In the genomic region with DNA sequence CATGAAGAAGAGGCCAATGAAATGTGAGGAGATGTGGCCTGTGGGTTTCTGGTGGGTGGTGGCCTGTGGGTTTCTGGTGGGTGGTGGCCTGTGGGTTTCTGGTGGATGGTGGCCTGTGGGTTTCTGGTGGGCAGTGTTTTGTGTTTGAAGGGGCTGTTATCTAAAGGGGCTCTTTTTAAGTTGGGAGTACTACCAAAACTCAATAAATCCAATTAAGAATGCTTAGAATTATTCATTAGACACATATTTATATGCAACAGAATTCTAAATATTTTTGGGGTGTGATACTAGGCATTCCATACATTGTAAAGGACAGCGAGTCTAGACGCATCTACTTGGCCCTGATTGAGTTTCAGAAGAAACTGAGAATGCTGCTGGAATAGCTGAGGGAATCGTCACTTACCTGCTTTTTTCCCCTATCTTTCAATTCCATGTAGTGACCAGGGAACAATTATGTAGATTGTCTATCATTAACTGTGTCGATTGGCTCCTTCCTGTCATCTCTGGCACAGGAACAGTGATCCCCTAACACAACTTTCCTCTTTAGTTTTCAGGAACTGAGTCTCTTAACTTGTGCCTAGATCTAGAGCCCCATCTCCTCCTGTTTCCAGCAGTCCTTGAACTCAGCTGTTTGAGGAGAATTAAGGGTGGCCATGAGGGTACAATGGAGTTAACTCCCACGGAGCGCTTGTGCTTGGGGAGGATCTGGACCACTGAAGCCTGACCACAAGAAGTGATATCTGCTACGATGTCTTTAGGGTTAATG, we compare ENCODE assay signal across 28 cellular contexts.
"Had no signal": no experiment of that assay in that cellular context is flagged by ENCODE, and none has a peak within 500 bp of the region (broad histone marks: within the 10 kb centered on the region; RNA-seq: fewer than 3 reads in every experiment).

No MANE protein-coding gene starts in this region.

- DNase-seq: activated CD4-positive, alpha-beta memory T cell treated with anti-CD3 and anti-CD28 coated beads for 36 hours; activated CD4-positive, alpha-beta T cell treated with anti-CD3 and anti-CD28 coated beads for 1 hour; activated CD4-positive, alpha-beta T cell treated with anti-CD3 and anti-CD28 coated beads, Interleukin-2, amount 10 ng/mL, durations not matched to agents 24 days and 14 days; activated CD8-positive, alpha-beta memory T cell treated with anti-CD3 and anti-CD28 coated beads for 24 hours; activated gamma-delta T cell; activated naive CD4-positive, alpha-beta T cell treated with anti-CD3 and anti-CD28 coated beads for 36 hours; activated T-cell treated with anti-CD3 and anti-CD28 coated beads, Interleukin-2, amount 50 U/mL, for 48 hours; amygdala; cerebellar nuclear complex; MM.1S; NCI-H1105; NCI-H1436; NCI-H1694 treated with DMSO at 0.1 percent for 48 hours; NCI-H2081; NCI-H446 treated with DMSO at 0.1 percent for 48 hours; NCI-H526; NCI-H774; NK-92 treated with Interleukin-12 subunit alpha and Interleukin-12 subunit beta, amount 100 ng/mL, for 24 hours; OCI-M1; Peyer's patch; SHP77; SW 1271 had no signal

- H3K4me1 Mint-ChIP-seq: activated T-helper 17 cell treated with anti-CD3 and anti-CD28 coated beads, Interleukin-2, amount 50 U/mL, for 72 hours; brain had no signal

- H3K4me3 ChIP-seq: Peyer's patch, SJSA1 had no signal

- H3K4me1 ChIP-seq: SJSA1 had no signal

- ATAC-seq: activated T-helper 17 cell treated with anti-CD3 and anti-CD28 coated beads, Interleukin-2, amount 50 U/mL, for 72 hours; SK-N-SH treated with all-trans-retinoic acid at 6 μM for 48 hours had no signal

- H3K27me3 Mint-ChIP-seq: activated naive CD8-positive, alpha-beta T cell had no signal

- H3K36me3 Mint-ChIP-seq: activated CD4-positive, alpha-beta memory T cell treated with anti-CD3 and anti-CD28 coated beads for 36 hours; activated naive CD8-positive, alpha-beta T cell; brain had no signal

- H3K9me3 ChIP-seq: Peyer's patch, SJSA1 had no signal

- H3K27ac Mint-ChIP-seq: activated CD4-positive, alpha-beta memory T cell treated with anti-CD3 and anti-CD28 coated beads for 36 hours; activated CD4-positive, alpha-beta T cell treated with anti-CD3 and anti-CD28 coated beads, Interleukin-2, amount 10 ng/mL, durations not matched to agents 24 days and 14 days; activated naive CD4-positive, alpha-beta T cell treated with anti-CD3 and anti-CD28 coated beads for 36 hours; activated naive CD8-positive, alpha-beta T cell; activated T-helper 17 cell treated with anti-CD3 and anti-CD28 coated beads, Interleukin-2, amount 50 U/mL, for 72 hours; brain; T-helper 1 cell treated with Interleukin-12 subunit alpha and Interleukin-12 subunit beta and Interleukin-4 antibody, amounts not matched to agents 30 μg/mL and 1 μg/mL, for 36 hours had no signal

- H3K27ac ChIP-seq: Peyer's patch, SJSA1 had no signal

- H3K9me3 Mint-ChIP-seq: activated CD4-positive, alpha-beta memory T cell treated with anti-CD3 and anti-CD28 coated beads for 36 hours; activated CD4-positive, alpha-beta T cell treated with anti-CD3 and anti-CD28 coated beads, Interleukin-2, amount 10 ng/mL, durations not matched to agents 24 days and 14 days; activated naive CD4-positive, alpha-beta T cell treated with anti-CD3 and anti-CD28 coated beads for 36 hours; activated T-helper 17 cell treated with anti-CD3 and anti-CD28 coated beads, Interleukin-2, amount 50 U/mL, for 72 hours; brain; T-helper 1 cell treated with Interleukin-12 subunit alpha and Interleukin-12 subunit beta and Interleukin-4 antibody, amounts not matched to agents 30 μg/mL and 1 μg/mL, for 36 hours had no signal

- H3K36me3 ChIP-seq: Peyer's patch, SJSA1 had no signal

- H3K27me3 ChIP-seq: Peyer's patch had no signal

- H3K4me3 Mint-ChIP-seq: activated CD4-positive, alpha-beta memory T cell treated with anti-CD3 and anti-CD28 coated beads for 36 hours; activated CD4-positive, alpha-beta T cell treated with anti-CD3 and anti-CD28 coated beads, Interleukin-2, amount 10 ng/mL, durations not matched to agents 24 days and 14 days; activated naive CD4-positive, alpha-beta T cell treated with anti-CD3 and anti-CD28 coated beads for 36 hours; activated naive CD8-positive, alpha-beta T cell; activated T-helper 17 cell treated with anti-CD3 and anti-CD28 coated beads, Interleukin-2, amount 50 U/mL, for 72 hours; brain; T-helper 1 cell treated with Interleukin-12 subunit alpha and Interleukin-12 subunit beta and Interleukin-4 antibody, amounts not matched to agents 30 μg/mL and 1 μg/mL, for 36 hours had no signal
